ENCODE assay signal across 1 cellular context in genomic region chr1:66495490-66495889, GRCh38.
TF ChIP-seq lines count a peak whose summit lies in the region.

No MANE protein-coding gene starts in this region.

TF ChIP-seq in HepG2, 621 proteins besides CTCF, POLR2A, EP300 and RAD21 (continued from another document):
- no peak for TF ChIP-seq GLMP (CRISPR knock-in tag; IDR thresholded peaks at IDR 0.05; ENCODE audit: borderline replicate concordance)
- no peak for TF ChIP-seq FOXO4 (CRISPR knock-in tag; conservative IDR thresholded peaks at IDR 0.05)
- no peak for TF ChIP-seq ZNF580 (CRISPR knock-in tag; IDR thresholded peaks at IDR 0.05; ENCODE audit: borderline replicate concordance, low read depth)
- TF ChIP-seq ZNF782 (CRISPR knock-in tag; IDR thresholded peaks at IDR 0.05; ENCODE audit: borderline replicate concordance): no peak
- no peak for TF ChIP-seq SRSF4 (IDR thresholded peaks at IDR 0.05; ENCODE audit: low read depth, low read length, poor library complexity, severe bottlenecking)
- no peak for TF ChIP-seq REL (CRISPR knock-in tag; conservative IDR thresholded peaks at IDR 0.05)
- TF ChIP-seq ZNF564 (CRISPR knock-in tag; IDR thresholded peaks at IDR 0.05): no peak
